Comparison of ENCODE assay signal across 29 cellular contexts in the genomic region with DNA sequence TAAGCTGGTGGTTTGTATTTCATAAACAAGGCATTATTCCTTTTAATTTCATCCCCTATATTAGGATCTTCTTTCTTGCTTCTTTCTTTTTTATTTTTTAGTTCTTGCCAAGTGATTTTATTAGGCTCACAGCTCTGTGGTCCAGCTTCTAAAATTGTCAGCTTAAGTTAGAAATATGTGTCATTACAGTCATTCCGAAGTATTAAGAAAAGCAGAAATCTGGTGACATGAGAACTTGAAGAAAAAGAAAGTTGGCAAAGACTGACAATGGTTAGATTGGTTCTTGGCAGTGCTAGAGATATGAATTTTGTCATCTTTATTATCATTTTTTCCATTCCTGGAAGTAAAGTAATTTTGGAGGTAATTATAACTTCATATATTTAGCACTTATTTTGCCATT.
DNase-seq lines count a peak whose midpoint lies in the region; ATAC-seq, FAIRE-seq and TF ChIP-seq lines count a peak whose summit lies in the region.
"Had no signal": no experiment of that assay in that cellular context is flagged by ENCODE, and none has a peak within 500 bp of the region (broad histone marks: within the 10 kb centered on the region; RNA-seq: fewer than 3 reads in every experiment).

No MANE protein-coding gene starts in this region.

- peaks cover 1% of the 10 kb centered on the region for H3K27me3 Mint-ChIP-seq in astrocyte (ENCODE audit: low read depth, unreplicated experiment)
- no peaks in the 10 kb centered on the region for H3K27me3 Mint-ChIP-seq in CD8-positive, alpha-beta T cell (ENCODE audit: low read depth)
- H3K27me3 Mint-ChIP-seq: activated CD4-positive, alpha-beta T cell treated with anti-CD3 and anti-CD28 coated beads, Interleukin-2, amount 10 ng/mL, durations not matched to agents 7 days and 5 days; activated T-cell treated with anti-CD3 and anti-CD28 coated beads, Interleukin-2, amount 50 U/mL, for 24 hours; CD4-positive, alpha-beta T cell; effector memory CD8-positive, alpha-beta T cell had no signal

- H3K27ac ChIP-seq in astrocyte (ENCODE audit: low read depth, low read length) (no peak overlapping the region), HepG2 (ENCODE audit: extremely low read length, insufficient read depth, low read length) (no peak overlapping the region)
- H3K27ac ChIP-seq in CD8-positive, alpha-beta T cell (ENCODE audit: low read depth, low read length), result no peak overlapping the region
- H3K27ac ChIP-seq: cardiac muscle cell, Peyer's patch, upper lobe of left lung had no signal

- no peak overlapping the region for H2AFZ ChIP-seq in astrocyte (ENCODE audit: low read depth, low read length)
- no peak overlapping the region for H2AFZ ChIP-seq in HepG2 (ENCODE audit: low read length)

- no peaks in the 10 kb centered on the region for H3K79me2 ChIP-seq in astrocyte (ENCODE audit: insufficient read depth, low read length)
- no peaks in the 10 kb centered on the region for H3K79me2 ChIP-seq in HepG2 (ENCODE audit: insufficient read depth, low read length)

- in situ Hi-C loops in HepG2 (cut with HindIII; ENCODE audit: extremely low pct_ligation_motif_present, low pct_unique_long_range_greater_than_20kb), result no loop called here

- no peak for FAIRE-seq in astrocyte (lab: Jason Lieb, UNC)
- FAIRE-seq in HepG2 (lab: Jason Lieb, UNC), result no peak

- TF ChIP-seq POLR2A in HepG2 (IDR thresholded peaks at IDR 0.05; ENCODE audit: insufficient read depth in 1 of 2, low read depth in 2 of 2, low read length in 2 of 2), result no peak

- no peaks in the 10 kb centered on the region for H4K20me1 ChIP-seq in astrocyte (ENCODE audit: insufficient read depth, low read length)
- no peaks in the 10 kb centered on the region for H4K20me1 ChIP-seq in HepG2 (ENCODE audit: insufficient read depth, low read length)

- WGBS in HepG2 (ENCODE audit: low lambda C conversion rate), result 0% methylated on average over 1 of the region's 1 CpG

- POLR2A ChIA-PET in HepG2 (lab: Yijun Ruan, JAX), result no interaction called here
- POLR2A ChIA-PET in CD8-positive, alpha-beta T cell (lab: Charles Lee), result no interaction called here

- peaks cover 14% of the 10 kb centered on the region for H3K4me1 ChIP-seq in astrocyte (ENCODE audit: insufficient read depth, low read length)
- H3K4me1 ChIP-seq in HepG2 (ENCODE audit: insufficient read depth, low read length), result no peaks in the 10 kb centered on the region
- H3K4me1 ChIP-seq in CD8-positive, alpha-beta T cell (ENCODE audit: insufficient read depth, low read length), result no peaks in the 10 kb centered on the region
- H3K4me1 ChIP-seq: Peyer's patch, upper lobe of left lung had no signal

- H3K36me3 ChIP-seq in astrocyte (ENCODE audit: insufficient read depth, low read length) (no peaks in the 10 kb centered on the region), HepG2 (replicated peaks in 1 of 2; ENCODE audit: control insufficient read depth in 1 of 2, insufficient read depth in 2 of 2, low read length in 2 of 2) (no peaks in the 10 kb centered on the region)
- H3K36me3 ChIP-seq in CD8-positive, alpha-beta T cell (ENCODE audit: insufficient read depth, low read length), result no peaks in the 10 kb centered on the region
- H3K36me3 ChIP-seq: cardiac muscle cell, Peyer's patch, upper lobe of left lung had no signal

- no peaks in the 10 kb centered on the region for H3K9me3 Mint-ChIP-seq in astrocyte (ENCODE audit: unreplicated experiment)
- peaks cover 2% of the 10 kb centered on the region for H3K9me3 Mint-ChIP-seq in CD8-positive, alpha-beta T cell
- H3K9me3 Mint-ChIP-seq: activated CD4-positive, alpha-beta T cell treated with anti-CD3 and anti-CD28 coated beads, Interleukin-2, amount 10 ng/mL, durations not matched to agents 7 days and 5 days; WTC11 had no signal

- BruUV-seq in HepG2 (replicated peaks; lab: Mats Ljungman, UMichigan), result no TSS peak

- no peak overlapping the region for H3K4me3 Mint-ChIP-seq in astrocyte (ENCODE audit: unreplicated experiment)
- H3K4me3 Mint-ChIP-seq in CD8-positive, alpha-beta T cell, result no peak overlapping the region
- H3K4me3 Mint-ChIP-seq: activated CD4-positive, alpha-beta T cell treated with anti-CD3 and anti-CD28 coated beads, Interleukin-2, amount 10 ng/mL, durations not matched to agents 7 days and 5 days; activated T-cell treated with anti-CD3 and anti-CD28 coated beads, Interleukin-2, amount 50 U/mL, for 24 hours; CD4-positive, alpha-beta T cell; effector memory CD8-positive, alpha-beta T cell; IgD-negative memory B cell; WTC11 had no signal

- ATAC-seq in HepG2, result no peak
- no peak for ATAC-seq in Right ventricle myocardium inferior
- no peak for ATAC-seq in CD8-positive, alpha-beta T cell
- ATAC-seq: effector memory CD8-positive, alpha-beta T cell; left lobe of liver; WTC11 had no signal

- intact Hi-C loops in HepG2 (cut with micrococcal nuclease; ENCODE audit: unreplicated experiment) (no loop called here), Right ventricle myocardium inferior (cut with DNase I) (no loop called here)
- intact Hi-C loops in CD8-positive, alpha-beta T cell (cut with DNase I, micrococcal nuclease), result no loop called here

- H3K27me3 ChIP-seq in astrocyte (ENCODE audit: insufficient read depth, low read length) (no peaks in the 10 kb centered on the region), HepG2 (ENCODE audit: control insufficient read depth in 1 of 2, insufficient read depth in 2 of 2, low read length in 2 of 2) (no peaks in the 10 kb centered on the region)
- H3K27me3 ChIP-seq in CD8-positive, alpha-beta T cell (ENCODE audit: insufficient read depth, low read length), result no peaks in the 10 kb centered on the region
- H3K27me3 ChIP-seq: cardiac muscle cell, Peyer's patch, upper lobe of left lung had no signal

- CTCF ChIA-PET in HepG2 (lab: Yijun Ruan, JAX; ENCODE audit: low intra/inter-chr PET ratio, low total read pairs), result no interaction called here
- CTCF ChIA-PET in CD8-positive, alpha-beta T cell (lab: Charles Lee), result no interaction called here

- TF ChIP-seq RAD21 in HepG2 (CRISPR knock-in tag; IDR thresholded peaks at IDR 0.05), result no peak

- TF ChIP-seq EP300 in HepG2 (IDR thresholded peaks at IDR 0.05; ENCODE audit: low read depth in 2 of 2, low read length in 2 of 2) (no peak), HepG2 (CRISPR knock-in tag; IDR thresholded peaks at IDR 0.05; ENCODE audit: borderline replicate concordance) (no peak)

- DNase-seq in GM04504 (ENCODE audit: low read depth) (peak; percentile 60), astrocyte (ENCODE audit: low read depth) (peak; percentile 30), iris pigment epithelial cell (ENCODE audit: low read depth) (peak; percentile 18), HepG2 (ENCODE audit: low spot score) (no peak), Right ventricle myocardium inferior (ENCODE audit: missing footprints) (no peak)
- DNase-seq in stimulated activated CD4-positive, alpha-beta T cell treated with anti-CD3 and anti-CD28 coated beads, Interleukin-4, amount 100 ng/mL, for 4 hours, result no peak
- no peak for DNase-seq in CD8-positive, alpha-beta T cell
- DNase-seq: activated CD4-positive, alpha-beta T cell treated with anti-CD3 and anti-CD28 coated beads, Interleukin-2, amount 10 ng/mL, durations not matched to agents 7 days and 5 days; activated T-cell treated with anti-CD3 and anti-CD28 coated beads, Interleukin-2, amount 50 U/mL, for 24 hours; AML-193; CD4-positive, alpha-beta T cell; cortex of kidney; effector memory CD8-positive, alpha-beta T cell; EL; erythroblast; hippocampal formation; mesendoderm; NCI-H1105; NCI-H1930; NCI-H524 treated with DMSO at 0.1 percent for 48 hours; Peyer's patch; SIG-M5; substantia nigra; upper lobe of left lung had no signal

- H3K9me3 ChIP-seq in astrocyte (ENCODE audit: insufficient read depth, low read depth, low read length) (no peaks in the 10 kb centered on the region), HepG2 (ENCODE audit: low read length) (no peaks in the 10 kb centered on the region)
- no peaks in the 10 kb centered on the region for H3K9me3 ChIP-seq in CD8-positive, alpha-beta T cell (ENCODE audit: low read length)
- H3K9me3 ChIP-seq: Peyer's patch, upper lobe of left lung had no signal

- H3K4me3 ChIP-seq in astrocyte (ENCODE audit: insufficient read depth, low read depth, low read length), result no peak overlapping the region
- no peak overlapping the region for H3K4me3 ChIP-seq in HepG2 (replicated peaks in 1 of 3; ENCODE audit: insufficient read depth in 1 of 3, low read depth in 2 of 3, low read length in 3 of 3)
- no peak overlapping the region for H3K4me3 ChIP-seq in CD8-positive, alpha-beta T cell (ENCODE audit: low read depth, low read length)
- H3K4me3 ChIP-seq: cardiac muscle cell, Peyer's patch, skin epidermis, upper lobe of left lung had no signal

- H3K4me2 ChIP-seq in astrocyte (ENCODE audit: low read length) (no peak overlapping the region), HepG2 (ENCODE audit: low read depth, low read length) (no peak overlapping the region)

- no peak overlapping the region for H3K27ac Mint-ChIP-seq in astrocyte (ENCODE audit: unreplicated experiment)
- no peak overlapping the region for H3K27ac Mint-ChIP-seq in CD8-positive, alpha-beta T cell
- H3K27ac Mint-ChIP-seq: activated CD4-positive, alpha-beta T cell treated with anti-CD3 and anti-CD28 coated beads, Interleukin-2, amount 10 ng/mL, durations not matched to agents 7 days and 5 days; activated T-cell treated with anti-CD3 and anti-CD28 coated beads, Interleukin-2, amount 50 U/mL, for 24 hours; CD4-positive, alpha-beta T cell; effector memory CD8-positive, alpha-beta T cell; IgD-negative memory B cell; WTC11 had no signal

- H3K36me3 Mint-ChIP-seq in astrocyte (ENCODE audit: low read depth, unreplicated experiment), result no peaks in the 10 kb centered on the region
- no peaks in the 10 kb centered on the region for H3K36me3 Mint-ChIP-seq in CD8-positive, alpha-beta T cell
- H3K36me3 Mint-ChIP-seq: IgD-negative memory B cell, WTC11 had no signal

- TF ChIP-seq CTCF in astrocyte (IDR thresholded peaks at IDR 0.05; ENCODE audit: insufficient read depth, low read depth, low read length), result no peak
- TF ChIP-seq CTCF in HepG2 (CRISPR knock-in tag; IDR thresholded peaks at IDR 0.05), result no peak
- TF ChIP-seq CTCF in CD8-positive, alpha-beta T cell (IDR thresholded peaks at IDR 0.05), result no peak

- H3K9ac ChIP-seq in astrocyte (ENCODE audit: low read length), result no peak overlapping the region
- no peak overlapping the region for H3K9ac ChIP-seq in HepG2 (ENCODE audit: insufficient read depth, low read depth, low read length)

- H3K4me1 Mint-ChIP-seq in astrocyte (ENCODE audit: low read depth, unreplicated experiment), result peaks cover 7% of the 10 kb centered on the region
- H3K4me1 Mint-ChIP-seq in CD8-positive, alpha-beta T cell (ENCODE audit: low read depth), result no peaks in the 10 kb centered on the region
- H3K4me1 Mint-ChIP-seq: activated CD4-positive, alpha-beta T cell treated with anti-CD3 and anti-CD28 coated beads, Interleukin-2, amount 10 ng/mL, durations not matched to agents 7 days and 5 days; IgD-negative memory B cell had no signal

TF ChIP-seq in HepG2, 621 proteins besides CTCF, POLR2A, EP300 and RAD21:
- no peak for TF ChIP-seq RBAK (CRISPR knock-in tag; IDR thresholded peaks at IDR 0.05)
- no peak for TF ChIP-seq RFX5 (IDR thresholded peaks at IDR 0.05; ENCODE audit: low read depth, low read length)

Comparison
In these comparisons a context has a peak if more than half of its experiments do, and no peak if none do; other contexts are left out.
1. DNase-seq: peak in GM04504 (single experiment), astrocyte (single experiment) and iris pigment epithelial cell (single experiment); none in stimulated activated CD4-positive, alpha-beta T cell treated with anti-CD3 and anti-CD28 coated beads, Interleukin-4, amount 100 ng/mL, for 4 hours (0 of 2), HepG2 (single experiment), Right ventricle myocardium inferior (single experiment) and CD8-positive, alpha-beta T cell (0 of 7).